ENCODE assay signal across 8 cellular contexts in genomic region chr4:30718021-30718888, GRCh38. TPM values are rescaled to one million over a fixed set of nuclear protein-coding genes. Genes with fewer than 3 reads are reported as not detected.
DNase-seq lines count a peak whose midpoint lies in the region; ATAC-seq and TF ChIP-seq lines count a peak whose summit lies in the region.

No MANE protein-coding gene starts in this region.

- H3K27ac Mint-ChIP-seq in MCF 10A (ENCODE audit: low read depth, unreplicated experiment), result peak overlapping the region; percentile 65
- no peak overlapping the region for H3K27ac Mint-ChIP-seq in stimulated activated effector memory CD8-positive, alpha-beta T cell treated with anti-CD3 and anti-CD28 coated beads, Interleukin-12 subunit alpha, Interleukin-12 subunit beta, amount 100 ng/mL, for 72 hours

- no peaks in the 10 kb centered on the region for H3K27me3 Mint-ChIP-seq in MCF 10A (ENCODE audit: insufficient read depth, unreplicated experiment)

- peak overlapping the region; percentile 62; the same call in 1 of the 2 replicates for H3K27ac ChIP-seq in HUES6 (ENCODE audit: low read depth, low read length)

- H3K9ac ChIP-seq in HUES6 (ENCODE audit: low read length), result peak overlapping the region; percentile 84

- no peak for ATAC-seq in stimulated activated effector memory CD8-positive, alpha-beta T cell treated with anti-CD3 and anti-CD28 coated beads, Interleukin-12 subunit alpha, Interleukin-12 subunit beta, amount 100 ng/mL, for 72 hours
- no peak for ATAC-seq in GM18858 (IDR thresholded peaks at IDR 0.05; ENCODE audit: unreplicated experiment)
- ATAC-seq in HG03571 (IDR thresholded peaks at IDR 0.05; ENCODE audit: unreplicated experiment), result no peak

- peak overlapping the region; percentile 75 for H3K4me3 Mint-ChIP-seq in MCF 10A (ENCODE audit: unreplicated experiment)
- peak overlapping the region; percentile 59 for H3K4me3 Mint-ChIP-seq in stimulated activated effector memory CD8-positive, alpha-beta T cell treated with anti-CD3 and anti-CD28 coated beads, Interleukin-12 subunit alpha, Interleukin-12 subunit beta, amount 100 ng/mL, for 72 hours

- H3K9me3 ChIP-seq in HUES6 (ENCODE audit: control insufficient read depth, insufficient read depth, low read depth, low read length), result no peaks in the 10 kb centered on the region

- POLR2A ChIA-PET in MCF 10A (lab: Yijun Ruan, JAX), result interaction anchor here (0.5 to 2.5 kb wide), 9 partner anchors 9 to 338 kb away, joined by 3 to 20 read pairs (median 4); no protein-coding TSS in a partner anchor

- TF ChIP-seq CTCF in MCF 10A (IDR thresholded peaks at IDR 0.05; ENCODE audit: unreplicated experiment), result peak; percentile 21

- no peaks in the 10 kb centered on the region for H3K36me3 ChIP-seq in HUES6 (ENCODE audit: control insufficient read depth, insufficient read depth, low read length)

- peaks cover 51% of the 10 kb centered on the region for H3K27me3 ChIP-seq in HUES6 (ENCODE audit: control insufficient read depth, insufficient read depth, low read length)

- CTCF ChIA-PET in MCF 10A (lab: Yijun Ruan, JAX), result interaction anchor here (0.6 to 2.3 kb wide), 11 partner anchors 50 to 957 kb away, joined by 3 to 6 read pairs (median 3); no protein-coding TSS in a partner anchor

- peaks cover 10% of the 10 kb centered on the region for H3K4me1 Mint-ChIP-seq in MCF 10A (ENCODE audit: insufficient read depth, unreplicated experiment)
- H3K4me1 Mint-ChIP-seq in stimulated activated effector memory CD8-positive, alpha-beta T cell treated with anti-CD3 and anti-CD28 coated beads, Interleukin-12 subunit alpha, Interleukin-12 subunit beta, amount 100 ng/mL, for 72 hours, result peaks cover 6% of the 10 kb centered on the region

- no peaks in the 10 kb centered on the region for H3K36me3 Mint-ChIP-seq in MCF 10A (ENCODE audit: insufficient read depth, unreplicated experiment)
- H3K36me3 Mint-ChIP-seq in stimulated activated effector memory CD8-positive, alpha-beta T cell treated with anti-CD3 and anti-CD28 coated beads, Interleukin-12 subunit alpha, Interleukin-12 subunit beta, amount 100 ng/mL, for 72 hours, result peaks cover 10% of the 10 kb centered on the region

- H3K9me3 Mint-ChIP-seq in MCF 10A (ENCODE audit: unreplicated experiment), result no peaks in the 10 kb centered on the region
- H3K9me3 Mint-ChIP-seq in stimulated activated effector memory CD8-positive, alpha-beta T cell treated with anti-CD3 and anti-CD28 coated beads, Interleukin-12 subunit alpha, Interleukin-12 subunit beta, amount 100 ng/mL, for 72 hours, result no peaks in the 10 kb centered on the region

- peaks cover 10% of the 10 kb centered on the region for H3K4me1 ChIP-seq in HUES6 (ENCODE audit: control insufficient read depth, insufficient read depth, low read length)

- DNase-seq in COR-L47 (lab: John Stamatoyannopoulos, UW) (peak; percentile 37), MCF 10A (ENCODE audit: unreplicated experiment) (peak; percentile 68), iPS-NIHi7 (ENCODE audit: extremely low spot score) (peak; percentile 41)
- DNase-seq in stimulated activated effector memory CD8-positive, alpha-beta T cell treated with anti-CD3 and anti-CD28 coated beads, Interleukin-12 subunit alpha, Interleukin-12 subunit beta, amount 100 ng/mL, for 72 hours (ENCODE audit: low spot score in 2 of 2), result no peak
- DNase-seq in central memory CD4-positive, alpha-beta T cell, result no peak

- intact Hi-C loops in MCF 10A (cut with micrococcal nuclease), result loop anchor here (2.0 to 10.0 kb wide), 6 partner anchors 147 to 1636 kb away; no protein-coding TSS in a partner anchor

- peak overlapping the region; percentile 95 for H3K4me3 ChIP-seq in HUES6 (ENCODE audit: low read depth, low read length)

- BruUV-seq in MCF 10A (replicated peaks; lab: Mats Ljungman, UMichigan), result no TSS peak

RNA-seq across cellular contexts. Expression of gene PCDH7, which starts 1.9 kb away (rescaled TPM):
- total RNA-seq in MCF 10A (2022), result 3.6 and 5.6 TPM in 2 replicates

Comparison
In these comparisons a context has a peak if more than half of its experiments do, and no peak if none do; other contexts are left out.
1. DNase-seq: peak in COR-L47 (single experiment), MCF 10A (single experiment) and iPS-NIHi7 (single experiment); none in stimulated activated effector memory CD8-positive, alpha-beta T cell treated with anti-CD3 and anti-CD28 coated beads, Interleukin-12 subunit alpha, Interleukin-12 subunit beta, amount 100 ng/mL, for 72 hours (0 of 2) and central memory CD4-positive, alpha-beta T cell (single experiment).